In genomic region chr11:76799061-76799804, GRCh38 we compare ENCODE assay signal across 8 cellular contexts. TPM values are rescaled to one million over a fixed set of nuclear protein-coding genes. Genes with fewer than 3 reads are reported as not detected.
DNase-seq lines count a peak whose midpoint lies in the region.

No MANE protein-coding gene starts in this region.

- peak overlapping the region; percentile 22 for H3K4me3 ChIP-seq in HAP-1

- DNase-seq in Daoy (ENCODE audit: low read depth) (peak; percentile 86), HAP-1 (ENCODE audit: low spot score in 2 of 2) (peak; percentile 55 to 91), NCI-H1694 (lab: John Stamatoyannopoulos, UW) (peak; percentile 8), caudate nucleus (lab: John Stamatoyannopoulos, UW) (peak in 55 of 61 donors; percentile 24 to 83 (median 52)), islet precursor cell (peak; percentile 90), NCI-H2171 treated with DMSO at 0.1 percent for 48 hours (lab: John Stamatoyannopoulos, UW) (no peak)
- peak; percentile 58 to 65 (median 61) for DNase-seq in activated CD4-positive, CD25-positive, alpha-beta regulatory T cell (lab: John Stamatoyannopoulos, UW)
- peak; percentile 83 for DNase-seq in stimulated activated CD4-positive, alpha-beta T cell treated with anti-CD3 and anti-CD28 coated beads, Interleukin-15, amount 100 ng/mL, for 24 hours

- no peaks in the 10 kb centered on the region for H3K9me3 ChIP-seq in HAP-1

- H3K4me1 ChIP-seq in HAP-1 = peaks cover 10% of the 10 kb centered on the region

- no peak overlapping the region for H3K27ac ChIP-seq in caudate nucleus (ENCODE audit: low read depth, low read length)

- H3K36me3 ChIP-seq in HAP-1 (replicated peaks) = peaks cover 4% of the 10 kb centered on the region

- in situ Hi-C loops in HAP-1 (cut with MboI; ENCODE audit: low sequenced_read_pairs) = loop anchor here (5.0 kb wide), 1 partner anchor 62 kb away; no protein-coding TSS in a partner anchor

- no peaks in the 10 kb centered on the region for H3K27me3 ChIP-seq in HAP-1 (ENCODE audit: low read depth)

RNA-seq across cellular contexts. Expression of gene TSKU, which starts 16.1 kb away (rescaled TPM):
- 25.1 and 26.3 TPM in 2 replicates for total RNA-seq in Daoy (2014; rRNA removed; shearing (Covaris generic))
